26 cellular contexts compared by ENCODE assay signal in genomic region chr21:41561701-41562100, GRCh38. TPM values are rescaled to one million over a fixed set of nuclear protein-coding genes. Genes with fewer than 3 reads are reported as not detected.
DNase-seq lines count a peak whose midpoint lies in the region; ATAC-seq, FAIRE-seq and TF ChIP-seq lines count a peak whose summit lies in the region.
"Had no signal": no experiment of that assay in that cellular context is flagged by ENCODE, and none has a peak within 500 bp of the region (broad histone marks: within the 10 kb centered on the region; RNA-seq: fewer than 3 reads in every experiment).

No MANE protein-coding gene starts in this region.

- H3K9ac ChIP-seq in GM23248 = no peak overlapping the region
- peak overlapping the region in 1 of 2 donors; percentile 74 for H3K9ac ChIP-seq in mucosa of rectum (ENCODE audit: low read depth in 1 of 2, low read length in 2 of 2)
- H3K9ac ChIP-seq in smooth muscle cell (ENCODE audit: low read depth) = no peak overlapping the region

- H3K9me2 ChIP-seq in GM23248 (ENCODE audit: insufficient read depth) = no peaks in the 10 kb centered on the region

- H3K79me2 ChIP-seq in GM23248 (ENCODE audit: insufficient read depth) (no peaks in the 10 kb centered on the region), smooth muscle cell (ENCODE audit: low read depth) (no peaks in the 10 kb centered on the region)

- FAIRE-seq in H54 (lab: Jason Lieb, UNC) = no peak
- FAIRE-seq: G401.6, GM12892, GM18507, H1, HTR-8/SVneo had no signal

- no peak for TF ChIP-seq CTCF in smooth muscle cell (IDR thresholded peaks at IDR 0.05; ENCODE audit: borderline replicate concordance, insufficient read depth, poor library complexity, severe bottlenecking)

- intact Hi-C loops in dendritic cell treated with granulocyte-macrophage colony-stimulating factor and Interleukin-4, amounts not matched to agents 40 ng/mL and 50 ng/mL, for 4 days (cut with micrococcal nuclease) = no loop called here

- H3K27ac Mint-ChIP-seq in dendritic cell treated with granulocyte-macrophage colony-stimulating factor and Interleukin-4, amounts not matched to agents 40 ng/mL and 50 ng/mL, for 4 days = no peak overlapping the region
- H3K27ac Mint-ChIP-seq: CD8-positive, alpha-beta T cell had no signal

- H2AFZ ChIP-seq in GM23248 (no peak overlapping the region), smooth muscle cell (ENCODE audit: low read depth) (no peak overlapping the region)

- H3K9me3 Mint-ChIP-seq in dendritic cell treated with granulocyte-macrophage colony-stimulating factor and Interleukin-4, amounts not matched to agents 40 ng/mL and 50 ng/mL, for 4 days = no peaks in the 10 kb centered on the region
- H3K9me3 Mint-ChIP-seq: CD8-positive, alpha-beta T cell had no signal

- in situ Hi-C loops in GM23248 (cut with MboI) = no loop called here

- TF ChIP-seq POLR2A in GM18505 (IDR thresholded peaks at IDR 0.05; ENCODE audit: borderline replicate concordance, extremely low read depth, insufficient read depth, insufficient read length) (no peak), H54 (IDR thresholded peaks at IDR 0.05; ENCODE audit: low read depth, low read length) (no peak)

- H3K36me3 ChIP-seq in GM23248 (ENCODE audit: low read depth) (no peaks in the 10 kb centered on the region), mucosa of rectum (ENCODE audit: control insufficient read depth in 2 of 2, insufficient read depth in 2 of 2, low read length in 2 of 2) (no peaks in the 10 kb centered on the region), smooth muscle cell (ENCODE audit: low read depth) (no peaks in the 10 kb centered on the region)
- H3K36me3 ChIP-seq: SJSA1 had no signal

- 44 to 51% methylated on average over 4 of the region's 4 CpGs for WGBS in GM23248 (ENCODE audit: low coverage in 1 of 2, low lambda C conversion rate in 2 of 2, missing lambda C conversion rate in 2 of 2), 2 experiments
- WGBS in smooth muscle cell (ENCODE audit: low lambda C conversion rate) = 86% methylated on average over 4 of the region's 4 CpGs

- H3F3A ChIP-seq in GM23248 (ENCODE audit: insufficient read depth) (peaks cover 21% of the 10 kb centered on the region), smooth muscle cell (ENCODE audit: low read depth) (no peaks in the 10 kb centered on the region)

- H3K4me2 ChIP-seq in GM23248 (ENCODE audit: unreplicated experiment) (no peak overlapping the region), smooth muscle cell (no peak overlapping the region)

- H3K27me3 ChIP-seq in GM23248 (replicated peaks; ENCODE audit: insufficient read depth) (no peaks in the 10 kb centered on the region), mucosa of rectum (ENCODE audit: control insufficient read depth in 2 of 2, insufficient read depth in 2 of 2, low read length in 2 of 2) (no peaks in the 10 kb centered on the region), smooth muscle cell (ENCODE audit: low read depth) (no peaks in the 10 kb centered on the region)
- H3K27me3 ChIP-seq: SJSA1 had no signal

- ATAC-seq in GM18505 (IDR thresholded peaks at IDR 0.05; ENCODE audit: unreplicated experiment) = no peak
- ATAC-seq: CD8-positive, alpha-beta T cell had no signal

- DNase-seq in GM23248 (peak; percentile 44), smooth muscle cell (lab: John Stamatoyannopoulos, UW; ENCODE audit: unreplicated experiment) (no peak), H54 (ENCODE audit: insufficient read length, low spot score) (no peak)
- no peak for DNase-seq in stimulated activated CD4-positive, alpha-beta T cell treated with anti-CD3 and anti-CD28 coated beads, Interleukin-15, amount 100 ng/mL, for 24 hours
- DNase-seq: 8988T; AML-193; C1 segment of cervical spinal cord; CD8-positive, alpha-beta T cell; DMS153; IMR-90; MV-4-11; NCI-H1694; NCI-H2081; NCI-H2171; NCI-H345; NCI-H524 had no signal

- H3K4me3 ChIP-seq in GM23248 (no peak overlapping the region), mucosa of rectum (ENCODE audit: low read length in 2 of 2) (no peak overlapping the region), smooth muscle cell (no peak overlapping the region)
- H3K4me3 ChIP-seq: SJSA1 had no signal

- H4K20me1 ChIP-seq in GM23248 (ENCODE audit: insufficient read depth) (no peaks in the 10 kb centered on the region), smooth muscle cell (ENCODE audit: low read depth) (no peaks in the 10 kb centered on the region)

- H3K27ac ChIP-seq in GM23248 = no peak overlapping the region
- peak overlapping the region; percentile 93 to 96 for H3K27ac ChIP-seq in mucosa of rectum (ENCODE audit: low read depth in 2 of 2, low read length in 2 of 2)
- H3K27ac ChIP-seq in smooth muscle cell (ENCODE audit: low read depth) = peak overlapping the region; percentile 22
- H3K27ac ChIP-seq: SJSA1 had no signal

- H3K9me3 ChIP-seq in GM23248 (ENCODE audit: low read depth) (no peaks in the 10 kb centered on the region), mucosa of rectum (ENCODE audit: control insufficient read depth in 2 of 2, low read length in 2 of 2) (no peaks in the 10 kb centered on the region), smooth muscle cell (replicated peaks; ENCODE audit: low read depth) (no peaks in the 10 kb centered on the region)
- H3K9me3 ChIP-seq: SJSA1 had no signal

- peaks cover 17% of the 10 kb centered on the region for H3K27me3 Mint-ChIP-seq in dendritic cell treated with granulocyte-macrophage colony-stimulating factor and Interleukin-4, amounts not matched to agents 40 ng/mL and 50 ng/mL, for 4 days

- peak overlapping the region; percentile 15 for H3K4me3 Mint-ChIP-seq in dendritic cell treated with granulocyte-macrophage colony-stimulating factor and Interleukin-4, amounts not matched to agents 40 ng/mL and 50 ng/mL, for 4 days
- H3K4me3 Mint-ChIP-seq: CD8-positive, alpha-beta T cell had no signal

- H3K36me3 Mint-ChIP-seq in dendritic cell treated with granulocyte-macrophage colony-stimulating factor and Interleukin-4, amounts not matched to agents 40 ng/mL and 50 ng/mL, for 4 days (ENCODE audit: low read depth) = no peaks in the 10 kb centered on the region
- H3K36me3 Mint-ChIP-seq: CD8-positive, alpha-beta T cell had no signal

- H3K4me1 ChIP-seq in GM23248 (ENCODE audit: insufficient read depth) = peaks cover 33% of the 10 kb centered on the region
- peaks cover 55 to 69% of the 10 kb centered on the region in 2 donors for H3K4me1 ChIP-seq in mucosa of rectum (ENCODE audit: control insufficient read depth in 2 of 2, insufficient read depth in 2 of 2, low read length in 2 of 2)
- H3K4me1 ChIP-seq in smooth muscle cell (ENCODE audit: low read depth) = peaks cover 8% of the 10 kb centered on the region

- H3K4me1 Mint-ChIP-seq in dendritic cell treated with granulocyte-macrophage colony-stimulating factor and Interleukin-4, amounts not matched to agents 40 ng/mL and 50 ng/mL, for 4 days (ENCODE audit: low read depth) = peaks cover 41% of the 10 kb centered on the region

RNA-seq across cellular contexts. Expression of gene TMPRSS2, which starts 53.7 kb away (rescaled TPM):
- total RNA-seq in GM23248 (2014; rRNA removed; shearing (Covaris generic)) = not detected in 2 replicates
- polyA plus RNA-seq in GM23248 (2016; fragmentation: Nextera tagmentation; extraction: Ambion mirVana) = not detected in 2 replicates
- total RNA-seq in smooth muscle cell = 1.3 and 2.0 TPM in 2 replicates
- 0.39 and 1.3 TPM in 2 replicates for polyA plus RNA-seq in smooth muscle cell
- total RNA-seq: CD8-positive, alpha-beta T cell; IMR-90; Right ventricle myocardium inferior; SJSA1 had no signal
- polyA plus RNA-seq: IMR-90 had no signal
